10 cellular contexts compared by ENCODE assay signal in the genomic region with DNA sequence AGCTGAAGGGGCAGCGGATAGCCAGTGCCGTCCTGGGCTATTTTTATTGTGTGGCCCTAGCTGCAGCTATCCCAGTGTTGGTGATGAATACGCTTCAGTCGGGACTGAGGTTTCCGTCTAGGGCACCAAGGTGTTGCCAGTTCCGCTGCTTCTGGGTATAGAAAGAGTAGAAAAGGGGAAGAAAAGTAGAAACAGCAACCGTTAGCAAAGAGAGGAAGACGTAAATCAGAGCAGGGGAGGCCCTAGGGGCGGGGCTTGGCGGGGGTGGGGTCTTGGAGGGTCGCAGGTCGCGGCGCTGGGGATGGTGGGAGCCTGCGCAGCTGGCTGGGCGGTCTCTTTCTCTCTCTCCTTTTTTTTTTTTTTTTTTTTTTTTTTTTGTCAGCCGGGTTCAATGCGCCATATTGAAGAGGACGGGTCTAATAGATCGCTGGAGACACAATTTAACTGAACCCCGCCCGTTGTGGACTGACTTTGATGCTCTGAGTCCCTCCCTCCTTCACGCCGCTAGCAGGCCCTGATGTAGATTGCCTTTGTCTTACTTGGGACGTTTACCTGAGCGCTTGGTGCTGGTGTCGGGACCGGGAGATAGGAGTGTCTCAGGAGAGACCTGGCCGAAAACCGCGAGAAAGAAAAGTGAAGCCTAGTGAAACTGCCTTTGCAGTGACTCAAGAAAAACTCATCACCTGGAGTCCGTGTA. TPM values are rescaled to one million over a fixed set of nuclear protein-coding genes. Genes with fewer than 3 reads are reported as not detected.
DNase-seq lines count a peak whose midpoint lies in the region; ATAC-seq and TF ChIP-seq lines count a peak whose summit lies in the region.
"Had no signal": no experiment of that assay in that cellular context is flagged by ENCODE, and none has a peak within 500 bp of the region (broad histone marks: within the 10 kb centered on the region; RNA-seq: fewer than 3 reads in every experiment).

No MANE protein-coding gene starts in this region.

- H3K4me1 Mint-ChIP-seq in activated CD8-positive, alpha-beta memory T cell treated with anti-CD3 and anti-CD28 coated beads, Interleukin-2, amount 10 ng/mL, durations not matched to agents 7 days and 5 days: peaks cover 20% of the 10 kb centered on the region

- DNase-seq in activated CD8-positive, alpha-beta memory T cell treated with anti-CD3 and anti-CD28 coated beads, Interleukin-2, amount 10 ng/mL, durations not matched to agents 7 days and 5 days: peak; percentile 86
- no peak for DNase-seq in activated CD8-positive, alpha-beta memory T cell treated with anti-CD3 and anti-CD28 coated beads, Interleukin-2, amount 50 U/mL, for 4 hours
- DNase-seq in nucleus accumbens (lab: John Stamatoyannopoulos, UW): peak in 30 of 56 donors; percentile 0 to 76 (median 38)
- no peak for DNase-seq in NOMO-1 treated with dmso at 0.1 percent for 144 hours (lab: John Stamatoyannopoulos, UW; ENCODE audit: unreplicated experiment)
- no peak for DNase-seq in HK-2 (ENCODE audit: unreplicated experiment)

- no peaks in the 10 kb centered on the region for H3K9me3 Mint-ChIP-seq in activated CD8-positive, alpha-beta memory T cell treated with anti-CD3 and anti-CD28 coated beads, Interleukin-2, amount 10 ng/mL, durations not matched to agents 7 days and 5 days (ENCODE audit: low read depth)

- CTCF ChIA-PET in activated CD8-positive, alpha-beta memory T cell treated with anti-CD3 and anti-CD28 coated beads, Interleukin-2, amount 10 ng/mL, durations not matched to agents 7 days and 5 days (lab: Charles Lee): interaction anchor here (0.9 kb wide), 1 partner anchor 50 kb away, joined by 3 read pairs; no protein-coding TSS in a partner anchor

- peak; percentile 84 for ATAC-seq in activated CD8-positive, alpha-beta memory T cell treated with anti-CD3 and anti-CD28 coated beads, Interleukin-2, amount 10 ng/mL, durations not matched to agents 7 days and 5 days
- ATAC-seq in HG02763 (IDR thresholded peaks at IDR 0.05; ENCODE audit: unreplicated experiment): no peak

- H3K9me3 ChIP-seq in duodenal mucosa (ENCODE audit: control insufficient read depth in 1 of 2, low read length in 2 of 2): no peaks in the 10 kb centered on the region
- H3K9me3 ChIP-seq: BLaER1 treated with 17β-estradiol and CSF1 and Interleukin-3, amounts not matched to agents 10 nM and 100 nM; right lobe of liver had no signal

- peaks cover 24% of the 10 kb centered on the region for H3K36me3 Mint-ChIP-seq in activated CD8-positive, alpha-beta memory T cell treated with anti-CD3 and anti-CD28 coated beads, Interleukin-2, amount 10 ng/mL, durations not matched to agents 7 days and 5 days

- H3K27ac Mint-ChIP-seq in activated CD8-positive, alpha-beta memory T cell treated with anti-CD3 and anti-CD28 coated beads, Interleukin-2, amount 10 ng/mL, durations not matched to agents 7 days and 5 days: peak overlapping the region; percentile 99

- peak overlapping the region; percentile 81 to 91 for H3K9ac ChIP-seq in duodenal mucosa (ENCODE audit: low read depth in 1 of 2, low read length in 2 of 2)
- H3K9ac ChIP-seq: BLaER1 treated with 17β-estradiol and CSF1 and Interleukin-3, amounts not matched to agents 10 nM and 100 nM had no signal

- H3K27ac ChIP-seq in duodenal mucosa (ENCODE audit: low read depth, low read length): peak overlapping the region; percentile 47
- H3K27ac ChIP-seq: BLaER1 treated with 17β-estradiol and CSF1 and Interleukin-3, amounts not matched to agents 10 nM and 100 nM; right lobe of liver had no signal

- peak overlapping the region; percentile 93 for H3K4me3 Mint-ChIP-seq in activated CD8-positive, alpha-beta memory T cell treated with anti-CD3 and anti-CD28 coated beads, Interleukin-2, amount 10 ng/mL, durations not matched to agents 7 days and 5 days

- peak overlapping the region; percentile 87 to 90 for H3K4me3 ChIP-seq in duodenal mucosa (ENCODE audit: low read depth in 1 of 2, low read length in 2 of 2)
- H3K4me3 ChIP-seq: BLaER1 treated with 17β-estradiol and CSF1 and Interleukin-3, amounts not matched to agents 10 nM and 100 nM; right lobe of liver had no signal

- no peaks in the 10 kb centered on the region for H3K36me3 ChIP-seq in duodenal mucosa (ENCODE audit: control insufficient read depth in 1 of 2, insufficient read depth in 2 of 2, low read length in 2 of 2)
- H3K36me3 ChIP-seq: BLaER1 treated with 17β-estradiol and CSF1 and Interleukin-3, amounts not matched to agents 10 nM and 100 nM; right lobe of liver had no signal

- H3K4me1 ChIP-seq in duodenal mucosa (ENCODE audit: control insufficient read depth in 1 of 2, insufficient read depth in 2 of 2, low read length in 2 of 2): peaks cover 0 to 9% of the 10 kb centered on the region in 2 donors
- H3K4me1 ChIP-seq: BLaER1 treated with 17β-estradiol and CSF1 and Interleukin-3, amounts not matched to agents 10 nM and 100 nM; right lobe of liver had no signal

- no peaks in the 10 kb centered on the region for H3K27me3 ChIP-seq in duodenal mucosa (ENCODE audit: control insufficient read depth in 1 of 2, insufficient read depth in 2 of 2, low read length in 2 of 2)
- H3K27me3 ChIP-seq: BLaER1 treated with 17β-estradiol and CSF1 and Interleukin-3, amounts not matched to agents 10 nM and 100 nM; right lobe of liver had no signal

- no peaks in the 10 kb centered on the region for H3K27me3 Mint-ChIP-seq in activated CD8-positive, alpha-beta memory T cell treated with anti-CD3 and anti-CD28 coated beads, Interleukin-2, amount 10 ng/mL, durations not matched to agents 7 days and 5 days

TF ChIP-seq in PFSK-1, 5 proteins besides CTCF, POLR2A, EP300 and RAD21:
- no peak for TF ChIP-seq FOXP2 (optimal IDR thresholded peaks at IDR 0.05; ENCODE audit: borderline replicate concordance, extremely low read depth, extremely low read length, insufficient read depth)
- TF ChIP-seq POLR2AphosphoS5 (IDR thresholded peaks at IDR 0.05; ENCODE audit: low read depth, low read length): peak; percentile 46; the same call in 1 of the 2 replicates
TF ChIP-seq in PFSK-1: peak in this region for 1.

RNA-seq across cellular contexts. Expression of a gene that starts 38.9 kb away (rescaled TPM):
- 10 to 100 TPM; 16.7 to 25.3 TPM for total RNA-seq in activated CD8-positive, alpha-beta memory T cell treated with anti-CD3 and anti-CD28 coated beads, Interleukin-2, amount 10 ng/mL, durations not matched to agents 7 days and 5 days
- polyA plus RNA-seq in PFSK-1 (2012; ENCODE audit: insufficient read length, low read depth): 2.0 TPM

Comparison
In these comparisons a context has a peak if more than half of its experiments do, and no peak if none do; other contexts are left out.
1. DNase-seq: peak in activated CD8-positive, alpha-beta memory T cell treated with anti-CD3 and anti-CD28 coated beads, Interleukin-2, amount 10 ng/mL, durations not matched to agents 7 days and 5 days (single experiment) and nucleus accumbens (30 of 56); none in activated CD8-positive, alpha-beta memory T cell treated with anti-CD3 and anti-CD28 coated beads, Interleukin-2, amount 50 U/mL, for 4 hours (single experiment), NOMO-1 treated with dmso at 0.1 percent for 144 hours (single experiment) and HK-2 (single experiment).